ENCODE assay signal across 13 cellular contexts in the genomic region with DNA sequence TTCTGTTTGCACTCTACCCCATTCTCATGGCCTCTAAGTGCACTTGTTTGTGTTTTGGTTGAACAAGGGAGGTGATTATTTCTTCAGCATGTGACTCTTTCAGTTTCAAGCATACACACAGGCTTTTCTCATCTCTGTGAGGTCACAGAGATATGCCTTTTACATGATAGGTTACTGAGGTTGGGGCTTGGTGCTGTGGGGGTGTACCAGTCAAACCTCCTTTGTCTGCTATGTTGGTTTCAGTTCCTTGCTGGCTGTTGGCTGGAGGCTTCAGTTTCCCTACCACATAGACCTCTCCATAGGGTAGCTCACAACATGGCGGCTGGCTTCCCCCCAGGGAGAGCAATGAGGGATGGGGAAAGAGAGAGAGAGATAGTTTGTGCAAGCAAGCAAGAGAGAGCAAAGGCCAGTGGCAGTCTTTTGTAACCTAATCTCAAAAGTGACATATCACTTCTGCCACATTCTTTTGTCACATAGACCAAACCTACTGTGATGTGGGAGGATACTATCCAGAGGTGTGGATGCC.
DNase-seq lines count a peak whose midpoint lies in the region; ATAC-seq lines count a peak whose summit lies in the region.
"Had no signal": no experiment of that assay in that cellular context is flagged by ENCODE, and none has a peak within 500 bp of the region (broad histone marks: within the 10 kb centered on the region; RNA-seq: fewer than 3 reads in every experiment).

No MANE protein-coding gene starts in this region.

- in situ Hi-C loops in ACHN (cut with HindIII; ENCODE audit: low pct_ligation_motif_present, low pct_unique_long_range_greater_than_20kb, low sequenced_read_pairs), result no loop called here

- DNase-seq in epidermal melanocyte (ENCODE audit: insufficient read length, low spot score), result peak; percentile 66
- no peak for DNase-seq in ACHN
- no peak for DNase-seq in SHP77 (lab: John Stamatoyannopoulos, UW)
- no peak for DNase-seq in pons (ENCODE audit: low spot score)
- DNase-seq in cortex of kidney (lab: John Stamatoyannopoulos, UW), result no peak
- DNase-seq: activated CD8-positive, alpha-beta memory T cell treated with anti-CD3 and anti-CD28 coated beads, Interleukin-2, amount 50 U/mL, for 48 hours; CD8-positive, alpha-beta memory T cell; NCI-H1694; SK-N-SH had no signal

- ATAC-seq in GM18511 (IDR thresholded peaks at IDR 0.05; ENCODE audit: unreplicated experiment), result peak; percentile 97
- peak; percentile 99 for ATAC-seq in GM21423 (IDR thresholded peaks at IDR 0.05; ENCODE audit: unreplicated experiment)
- ATAC-seq in HG03103 (IDR thresholded peaks at IDR 0.05; ENCODE audit: low read depth, unreplicated experiment), result peak; percentile 97
- ATAC-seq: HCT116 had no signal
